ENCODE assay signal across 25 cellular contexts in the genomic region with DNA sequence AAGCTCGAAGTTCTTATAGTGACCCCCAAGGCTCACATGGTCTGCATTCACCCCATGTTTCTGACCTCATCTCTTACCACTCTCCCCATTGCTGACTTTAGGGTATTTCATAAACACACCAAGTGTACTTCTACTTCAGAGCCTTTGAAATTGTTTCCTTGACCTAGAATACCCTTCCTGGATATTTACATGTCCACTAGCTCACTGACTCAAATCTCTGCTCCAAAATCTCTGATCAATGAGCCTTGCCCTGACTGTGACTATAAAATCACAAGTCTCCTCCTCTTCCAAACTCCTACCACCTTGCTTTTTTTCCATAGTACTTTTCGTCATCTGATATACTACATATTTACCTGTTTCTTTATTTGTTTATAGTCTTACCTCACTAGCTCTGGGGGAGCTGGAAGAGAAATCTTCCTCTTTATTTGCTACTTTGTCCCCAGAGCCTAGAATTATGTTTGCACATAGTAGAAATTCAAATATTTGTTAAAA.
DNase-seq lines count a peak whose midpoint lies in the region; ATAC-seq and TF ChIP-seq lines count a peak whose summit lies in the region.
"Had no signal": no experiment of that assay in that cellular context is flagged by ENCODE, and none has a peak within 500 bp of the region (broad histone marks: within the 10 kb centered on the region; RNA-seq: fewer than 3 reads in every experiment).

No MANE protein-coding gene starts in this region.

- intact Hi-C loops in body of pancreas (cut with DNase I) (no loop called here), lower lobe of right lung (cut with DNase I) (no loop called here)

- H3K4me1 ChIP-seq in body of pancreas (peaks cover 46% of the 10 kb centered on the region), lower lobe of right lung (peaks cover 8% of the 10 kb centered on the region)
- H3K4me1 ChIP-seq: ascending aorta, heart left ventricle, left ventricle myocardium inferior had no signal

- DNase-seq in SIG-M5 treated with dmso at 0.1 percent for 504 hours (lab: John Stamatoyannopoulos, UW; ENCODE audit: unreplicated experiment), result peak; percentile 16
- DNase-seq in SIG-M5 (lab: John Stamatoyannopoulos, UW), result no peak
- no peak for DNase-seq in body of pancreas
- no peak for DNase-seq in lower lobe of right lung
- no peak for DNase-seq in type B pancreatic cell (ENCODE audit: extremely low spot score, unreplicated experiment)
- DNase-seq in NCI-H146 treated with DMSO at 0.1 percent for 48 hours (lab: John Stamatoyannopoulos, UW; ENCODE audit: unreplicated experiment), result no peak
- DNase-seq: activated CD4-positive, alpha-beta memory T cell treated with anti-CD3 and anti-CD28 coated beads for 36 hours; activated CD4-positive, CD25-positive, alpha-beta regulatory T cell; activated CD8-positive, alpha-beta memory T cell treated with anti-CD3 and anti-CD28 coated beads, Interleukin-2, amount 50 U/mL, for 48 hours; central memory CD4-positive, alpha-beta T cell; DND-41; dorsolateral prefrontal cortex; GM23248; heart left ventricle; KG1; left ventricle myocardium inferior; NCI-H146; NCI-H2171 treated with DMSO at 0.1 percent for 48 hours; NCI-H524 had no signal

- no peaks in the 10 kb centered on the region for H3K9me3 ChIP-seq in body of pancreas
- H3K9me3 ChIP-seq in lower lobe of right lung, result no peaks in the 10 kb centered on the region
- H3K9me3 ChIP-seq: ascending aorta, heart left ventricle, left ventricle myocardium inferior had no signal

- ATAC-seq in body of pancreas (peak; percentile 4), lower lobe of right lung (peak; percentile 54 to 67), GM18502 (IDR thresholded peaks at IDR 0.05; ENCODE audit: poor library complexity, unreplicated experiment) (no peak), HG02759 (IDR thresholded peaks at IDR 0.05; ENCODE audit: unreplicated experiment) (no peak)
- ATAC-seq: activated T-helper 17 cell treated with anti-CD3 and anti-CD28 coated beads, Interleukin-2, amount 50 U/mL, for 72 hours; heart left ventricle had no signal

- peak overlapping the region; percentile 91 for H3K27ac Mint-ChIP-seq in type B pancreatic cell
- H3K27ac Mint-ChIP-seq: activated CD4-positive, alpha-beta memory T cell treated with anti-CD3 and anti-CD28 coated beads for 36 hours; activated naive CD8-positive, alpha-beta T cell; activated T-helper 17 cell treated with anti-CD3 and anti-CD28 coated beads, Interleukin-2, amount 50 U/mL, for 72 hours; B cell had no signal

- WGBS in body of pancreas, 2 donors, result 49 to 52% methylated on average over 2 of the region's 2 CpGs

- TF ChIP-seq CTCF in body of pancreas (IDR thresholded peaks at IDR 0.05) (no peak), lower lobe of right lung (IDR thresholded peaks at IDR 0.05) (no peak), type B pancreatic cell (conservative IDR thresholded peaks at IDR 0.05) (no peak)

- no peaks in the 10 kb centered on the region for H3K36me3 ChIP-seq in body of pancreas (replicated peaks in 1 of 2; ENCODE audit: insufficient read depth in 1 of 2, low read depth in 2 of 2)
- H3K36me3 ChIP-seq in lower lobe of right lung, result no peaks in the 10 kb centered on the region
- H3K36me3 ChIP-seq: ascending aorta, heart left ventricle, left ventricle myocardium inferior had no signal

- no peak for TF ChIP-seq POLR2A in body of pancreas (IDR thresholded peaks at IDR 0.05)

- H3K4me3 Mint-ChIP-seq in type B pancreatic cell, result peak overlapping the region; percentile 1
- H3K4me3 Mint-ChIP-seq: activated CD4-positive, alpha-beta memory T cell treated with anti-CD3 and anti-CD28 coated beads for 36 hours; activated naive CD8-positive, alpha-beta T cell; activated T-helper 17 cell treated with anti-CD3 and anti-CD28 coated beads, Interleukin-2, amount 50 U/mL, for 72 hours; B cell had no signal

- no peaks in the 10 kb centered on the region for H3K36me3 Mint-ChIP-seq in type B pancreatic cell
- H3K36me3 Mint-ChIP-seq: activated CD4-positive, alpha-beta memory T cell treated with anti-CD3 and anti-CD28 coated beads for 36 hours; activated naive CD8-positive, alpha-beta T cell had no signal

- H3K4me3 ChIP-seq in body of pancreas (no peak overlapping the region), lower lobe of right lung (no peak overlapping the region)
- H3K4me3 ChIP-seq: ascending aorta, dorsolateral prefrontal cortex, GM23248, heart left ventricle, left ventricle myocardium inferior had no signal

- no peaks in the 10 kb centered on the region for H3K9me3 Mint-ChIP-seq in type B pancreatic cell
- H3K9me3 Mint-ChIP-seq: activated CD4-positive, alpha-beta memory T cell treated with anti-CD3 and anti-CD28 coated beads for 36 hours had no signal

- H3K27ac ChIP-seq in body of pancreas, result peak overlapping the region; percentile 71 to 83 (median 78)
- H3K27ac ChIP-seq in lower lobe of right lung, result peak overlapping the region; percentile 54
- H3K27ac ChIP-seq: ascending aorta, dorsolateral prefrontal cortex, GM23248, heart left ventricle, left ventricle myocardium inferior had no signal

- no peaks in the 10 kb centered on the region for H3K4me1 Mint-ChIP-seq in type B pancreatic cell (ENCODE audit: unreplicated experiment)
- H3K4me1 Mint-ChIP-seq: activated T-helper 17 cell treated with anti-CD3 and anti-CD28 coated beads, Interleukin-2, amount 50 U/mL, for 72 hours; B cell had no signal

- no peaks in the 10 kb centered on the region for H3K27me3 Mint-ChIP-seq in type B pancreatic cell
- H3K27me3 Mint-ChIP-seq: activated CD4-positive, alpha-beta memory T cell treated with anti-CD3 and anti-CD28 coated beads for 36 hours; activated naive CD8-positive, alpha-beta T cell; B cell had no signal

- H3K27me3 ChIP-seq in body of pancreas (no peaks in the 10 kb centered on the region), lower lobe of right lung (ENCODE audit: low read depth) (no peaks in the 10 kb centered on the region)
- H3K27me3 ChIP-seq: ascending aorta, heart left ventricle had no signal

Comparison
In these comparisons a context has a peak if more than half of its experiments do, and no peak if none do; other contexts are left out.
1. ATAC-seq: peak in body of pancreas (single experiment) and lower lobe of right lung (2 of 2); none in GM18502 (single experiment) and HG02759 (single experiment).